In genomic region chrX:5575407-5575806, GRCh38 we compare ENCODE assay signal across 30 cellular contexts.
"Had no signal": no experiment of that assay in that cellular context is flagged by ENCODE, and none has a peak within 500 bp of the region (broad histone marks: within the 10 kb centered on the region; RNA-seq: fewer than 3 reads in every experiment).

No MANE protein-coding gene starts in this region.

- H3K27me3 ChIP-seq: adrenal gland, ascending aorta, body of pancreas, brain microvascular endothelial cell, breast epithelium, cardiac muscle cell had no signal

- DNase-seq: activated effector memory CD4-positive, alpha-beta T cell treated with anti-CD3 and anti-CD28 coated beads, Interleukin-2, amount 50 U/mL, for 16 hours; activated effector memory CD4-positive, alpha-beta T cell treated with Interleukin-2 at 50 U/mL for 16 hours; activated gamma-delta T cell; activated gamma-delta T cell treated with Interleukin-2 at 50 U/mL for 16 hours; activated naive CD4-positive, alpha-beta T cell; activated naive CD4-positive, alpha-beta T cell treated with anti-CD3 and anti-CD28 coated beads for 36 hours; activated naive CD4-positive, alpha-beta T cell treated with anti-CD3 and anti-CD28 coated beads, Interleukin-2, amount 10 ng/mL, durations not matched to agents 7 days and 5 days; activated naive CD4-positive, alpha-beta T cell treated with anti-CD3 and anti-CD28 coated beads, Interleukin-2, amount 50 U/mL, for 16 hours; activated naive CD4-positive, alpha-beta T cell treated with Interleukin-2 at 50 U/mL for 16 hours; activated naive CD8-positive, alpha-beta T cell treated with anti-CD3 and anti-CD28 coated beads for 36 hours; activated naive CD8-positive, alpha-beta T cell treated with anti-CD3 and anti-CD28 coated beads, Interleukin-2, amount 10 ng/mL, durations not matched to agents 7 days and 5 days; activated naive CD8-positive, alpha-beta T cell treated with anti-CD3 and anti-CD28 coated beads, Interleukin-2, amount 50 U/mL, for 24 hours; activated T-cell treated with anti-CD3 and anti-CD28 coated beads, Interleukin-2, amount 50 U/mL, for 1 hour; activated T-cell treated with anti-CD3 and anti-CD28 coated beads, Interleukin-2, amount 50 U/mL, for 24 hours; activated T-cell treated with anti-CD3 and anti-CD28 coated beads, Interleukin-2, amount 50 U/mL, for 4 hours; activated T-cell treated with anti-CD3 and anti-CD28 coated beads, Interleukin-2, amount 50 U/mL, for 48 hours; activated T-cell treated with anti-CD3 and anti-CD28 coated beads, Interleukin-2, amount 50 U/mL, for 72 hours; adrenal gland; amniotic stem cell; aorta; body of pancreas; brain microvascular endothelial cell; central memory CD4-positive, alpha-beta T cell; cerebellar nuclear complex had no signal

- H3K9me3 ChIP-seq: adrenal gland, ascending aorta, body of pancreas had no signal

- H3K27ac ChIP-seq: adrenal gland, ascending aorta, body of pancreas, brain microvascular endothelial cell, breast epithelium, cardiac muscle cell had no signal

- H3K36me3 ChIP-seq: adrenal gland, ascending aorta, brain microvascular endothelial cell, breast epithelium, cardiac muscle cell had no signal

- ATAC-seq: activated naive CD4-positive, alpha-beta T cell treated with anti-CD3 and anti-CD28 coated beads, Interleukin-2, amount 50 U/mL, for 72 hours; activated naive CD8-positive, alpha-beta T cell treated with anti-CD3 and anti-CD28 coated beads, Interleukin-2, amount 50 U/mL, for 24 hours; activated T-cell treated with anti-CD3 and anti-CD28 coated beads, Interleukin-2, amount 50 U/mL, for 4 hours; activated T-cell treated with anti-CD3 and anti-CD28 coated beads, Interleukin-2, amount 50 U/mL, for 72 hours; activated T-helper 17 cell treated with anti-CD3 and anti-CD28 coated beads, Interleukin-2, amount 50 U/mL, for 72 hours; body of pancreas had no signal

- H3K4me3 ChIP-seq: adrenal gland, ascending aorta, body of pancreas, breast epithelium, cardiac muscle cell had no signal

- H3K4me1 ChIP-seq: adrenal gland, ascending aorta, body of pancreas, breast epithelium had no signal

- FAIRE-seq: bronchial epithelial cell had no signal
